8 cellular contexts compared by ENCODE assay signal in the genomic region with DNA sequence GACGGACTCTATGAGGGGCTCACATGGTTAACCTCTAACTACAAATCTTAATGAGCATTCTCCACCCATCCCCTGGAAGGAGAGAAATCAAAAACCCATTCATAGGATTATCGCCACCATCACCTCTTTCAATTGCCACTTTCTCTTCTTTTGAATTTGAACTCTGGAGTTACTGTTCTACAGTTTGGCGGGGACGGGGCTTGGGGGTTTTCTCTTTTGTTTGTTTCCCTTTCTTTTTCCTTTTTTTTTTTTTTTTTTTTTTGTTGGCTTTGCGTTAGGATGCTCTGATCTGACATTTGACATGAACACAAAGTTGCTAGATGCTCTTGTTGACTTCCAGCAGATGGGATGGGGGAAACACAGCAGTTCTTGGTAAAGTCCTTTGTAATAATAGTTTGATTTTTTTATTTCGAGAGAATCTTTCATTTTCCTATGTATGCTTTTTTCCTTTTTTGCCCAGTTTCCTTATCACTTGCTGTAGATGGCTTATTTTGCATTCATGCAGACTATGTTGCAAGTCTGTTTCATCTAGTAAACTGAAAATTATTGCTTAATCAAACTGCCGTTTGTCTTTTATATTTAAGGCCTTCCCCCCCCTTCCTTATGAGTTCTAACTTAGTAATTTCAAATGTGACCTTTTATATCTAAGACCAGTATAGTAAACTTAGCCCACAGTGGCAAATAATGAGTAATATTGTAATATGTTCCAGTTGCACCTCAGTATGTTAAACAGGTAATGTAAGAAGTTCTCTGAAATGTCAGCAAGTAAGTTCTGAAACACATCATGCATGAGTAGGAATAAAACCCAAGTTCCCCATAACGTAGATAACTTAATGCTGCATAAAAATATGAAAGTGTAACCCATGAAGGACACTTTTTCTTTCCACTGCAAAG. TPM values are rescaled to one million over a fixed set of nuclear protein-coding genes. Genes with fewer than 3 reads are reported as not detected.
DNase-seq lines count a peak whose midpoint lies in the region; ATAC-seq, FAIRE-seq and TF ChIP-seq lines count a peak whose summit lies in the region.
"Not testable (repeated sequence)": the region's sequence is repeated elsewhere in the genome, so short reads cannot be mapped to it uniquely, and the experiment has no call there.

No MANE protein-coding gene starts in this region.

- 6% methylated on average over 8 of the region's 8 CpGs for WGBS in esophagus muscularis mucosa
- whole genome bisulfite sequencing in right lobe of liver (ENCODE audit: insufficient coverage, low coverage, low lambda C conversion rate, missing lambda C conversion rate) = under 1% methylated on average over 8 of the region's 8 CpGs
- WGBS in transverse colon (ENCODE audit: low coverage in 1 of 2), 2 donors = 0 to 3% methylated on average over 7 to 8 of the region's 8 CpGs

- not testable (repeated sequence) for H3K27me3 ChIP-seq in CD4-positive, alpha-beta memory T cell (ENCODE audit: insufficient read depth, low read length); astrocyte (ENCODE audit: insufficient read depth, low read length); esophagus muscularis mucosa; right lobe of liver; parathyroid adenoma (ENCODE audit: control insufficient read depth, insufficient read depth, low read length); transverse colon

- not testable (repeated sequence) for H2AFZ ChIP-seq in astrocyte (ENCODE audit: low read depth, low read length); parathyroid adenoma

- peak overlapping the region; percentile 98 for H3K27ac ChIP-seq in CD4-positive, alpha-beta memory T cell (ENCODE audit: low read depth, low read length)
- H3K27ac ChIP-seq in astrocyte (ENCODE audit: low read depth, low read length) (peak overlapping the region; percentile 98), esophagus muscularis mucosa (replicated peaks in 1 of 4) (peak overlapping the region; percentile 99 to 100 (median 100)), right lobe of liver (peak overlapping the region; percentile 99 to 100 (median 99)), parathyroid adenoma (peak overlapping the region; percentile 98), transverse colon (peak overlapping the region; percentile 100)

- peak in 3 of 5 donors; percentile 11 to 48 (median 13) for DNase-seq in CD4-positive, alpha-beta memory T cell
- not testable (repeated sequence) for DNase-seq in T-helper 2 cell treated with Interferon-gamma antibody and Interleukin-4, amounts not matched to agents 5 μg/mL and 100 μg/mL, for 36 hours (ENCODE audit: low spot score); astrocyte (ENCODE audit: low read depth); esophagus muscularis mucosa (ENCODE audit: extremely low spot score); right lobe of liver; transverse colon

- peaks cover 65% of the 10 kb centered on the region for H3K79me2 ChIP-seq in astrocyte (ENCODE audit: insufficient read depth, low read length)
- peaks cover 13% of the 10 kb centered on the region for H3K79me2 ChIP-seq in parathyroid adenoma

- TF ChIP-seq EP300 in esophagus muscularis mucosa (IDR thresholded peaks at IDR 0.05); transverse colon (IDR thresholded peaks at IDR 0.05; ENCODE audit: low read depth): not testable (repeated sequence)

- peak overlapping the region; percentile 75 to 100 for H3K4me3 ChIP-seq in CD4-positive, alpha-beta memory T cell (ENCODE audit: low read length in 2 of 2)
- peak overlapping the region; percentile 96 for H3K4me3 ChIP-seq in astrocyte (ENCODE audit: insufficient read depth, low read depth, low read length)
- H3K4me3 ChIP-seq in esophagus muscularis mucosa = peak overlapping the region; percentile 84 to 99 (median 95)
- H3K4me3 ChIP-seq in right lobe of liver = peak overlapping the region; percentile 94 to 99 (median 98)
- peak overlapping the region; percentile 99 for H3K4me3 ChIP-seq in parathyroid adenoma (ENCODE audit: low read depth, low read length)
- H3K4me3 ChIP-seq in transverse colon = peak overlapping the region; percentile 93 to 100 (median 96)

- not testable (repeated sequence) for TF ChIP-seq CTCF in astrocyte (IDR thresholded peaks at IDR 0.05; ENCODE audit: insufficient read depth, low read depth, low read length); esophagus muscularis mucosa (IDR thresholded peaks at IDR 0.05); right lobe of liver (IDR thresholded peaks at IDR 0.05); parathyroid adenoma (IDR thresholded peaks at IDR 0.05); transverse colon (IDR thresholded peaks at IDR 0.05)

- POLR2A ChIA-PET in CD4-positive, alpha-beta memory T cell (lab: Charles Lee; ENCODE audit: partially characterized antibody) = interaction anchor here (0.9 to 4.3 kb wide), 24 partner anchors 12 to 194 kb away, joined by 3 to 136 read pairs (median 18); a partner anchor contains a TSS

- peaks cover 41% of the 10 kb centered on the region for H4K20me1 ChIP-seq in astrocyte (ENCODE audit: insufficient read depth, low read length)

- H3K4me3 Mint-ChIP-seq in CD4-positive, alpha-beta memory T cell = peak overlapping the region; percentile 95 to 99 (median 98)
- H3K4me3 Mint-ChIP-seq in IgD-negative memory B cell (peak overlapping the region; percentile 94 to 99 (median 97)), astrocyte (ENCODE audit: unreplicated experiment) (peak overlapping the region; percentile 97)
- peak overlapping the region; percentile 100 for H3K4me3 Mint-ChIP-seq in T-helper 2 cell treated with Interferon-gamma antibody and Interleukin-4, amounts not matched to agents 5 μg/mL and 100 μg/mL, for 36 hours

- peaks cover 49% of the 10 kb centered on the region for H3K4me1 ChIP-seq in CD4-positive, alpha-beta memory T cell (ENCODE audit: insufficient read depth, low read length)
- H3K4me1 ChIP-seq in astrocyte (ENCODE audit: insufficient read depth, low read length) (peaks cover 16% of the 10 kb centered on the region), esophagus muscularis mucosa (peaks cover 51 to 63% (median 58%) of the 10 kb centered on the region in 4 donors), right lobe of liver (peaks cover 0 to 38% (median 12%) of the 10 kb centered on the region in 4 donors), parathyroid adenoma (peaks cover 13% of the 10 kb centered on the region), transverse colon (peaks cover 15 to 61% (median 48%) of the 10 kb centered on the region in 4 donors)

- peak; percentile 32 for FAIRE-seq in astrocyte (lab: Jason Lieb, UNC)

- TF ChIP-seq POLR2A in esophagus muscularis mucosa (IDR thresholded peaks at IDR 0.05; ENCODE audit: low read depth); right lobe of liver (IDR thresholded peaks at IDR 0.05); transverse colon (IDR thresholded peaks at IDR 0.05): not testable (repeated sequence)

- intact Hi-C loops in CD4-positive, alpha-beta memory T cell (cut with micrococcal nuclease) = not testable (repeated sequence)
- intact Hi-C loops in esophagus muscularis mucosa (cut with DNase I) = loop anchor here (5.0 kb wide), 3 partner anchors 78 to 208 kb away; no protein-coding TSS in a partner anchor
- intact Hi-C loops in right lobe of liver (cut with DNase I) = loop anchor here in 1 of 2 donors (10.0 kb wide), 1 partner anchor 100 kb away; no protein-coding TSS in a partner anchor
- intact Hi-C loops in transverse colon (cut with DNase I; ENCODE audit: low total_unique reads) = loop anchor here (5.0 to 10.0 kb wide), 2 partner anchors 83 to 110 kb away; no protein-coding TSS in a partner anchor

- peaks cover 22 to 61% (median 33%) of the 10 kb centered on the region in 4 donors for H3K4me1 Mint-ChIP-seq in CD4-positive, alpha-beta memory T cell
- H3K4me1 Mint-ChIP-seq in IgD-negative memory B cell (peaks cover 35 to 46% (median 37%) of the 10 kb centered on the region in 3 donors), astrocyte (ENCODE audit: low read depth, unreplicated experiment) (peaks cover 24% of the 10 kb centered on the region)
- peaks cover 35% of the 10 kb centered on the region for H3K4me1 Mint-ChIP-seq in T-helper 2 cell treated with Interferon-gamma antibody and Interleukin-4, amounts not matched to agents 5 μg/mL and 100 μg/mL, for 36 hours (ENCODE audit: low read depth)

- peaks cover 40 to 42% of the 10 kb centered on the region in 2 donors for H3K36me3 Mint-ChIP-seq in CD4-positive, alpha-beta memory T cell
- H3K36me3 Mint-ChIP-seq in IgD-negative memory B cell = peaks cover 17% of the 10 kb centered on the region
- peaks cover 54% of the 10 kb centered on the region for H3K36me3 Mint-ChIP-seq in T-helper 2 cell treated with Interferon-gamma antibody and Interleukin-4, amounts not matched to agents 5 μg/mL and 100 μg/mL, for 36 hours (ENCODE audit: low read depth)
- H3K36me3 Mint-ChIP-seq in astrocyte (ENCODE audit: low read depth, unreplicated experiment) = peaks cover 11% of the 10 kb centered on the region

- in situ Hi-C loops in transverse colon (cut with MboI; ENCODE audit: low pct_ligation_motif_present in 1 of 4, low pct_unique_long_range_greater_than_20kb in 1 of 4, low sequenced_read_pairs in 3 of 4) = loop anchor here in 2 of 4 donors (10.0 kb wide), 1 partner anchor 110 kb away; no protein-coding TSS in a partner anchor

- peak overlapping the region; percentile 98 for H3K9ac ChIP-seq in astrocyte (ENCODE audit: low read length)
- H3K9ac ChIP-seq in parathyroid adenoma = not testable (repeated sequence)

- CTCF ChIA-PET in CD4-positive, alpha-beta memory T cell (lab: Charles Lee; ENCODE audit: partially characterized antibody) = interaction anchor here (0.6 to 2.7 kb wide), 4 partner anchors 15 to 77 kb away, joined by 3 to 49 read pairs (median 3); no protein-coding TSS in a partner anchor

- H3K4me2 ChIP-seq in astrocyte (ENCODE audit: low read length) (peak overlapping the region; percentile 94), parathyroid adenoma (ENCODE audit: low read length) (peak overlapping the region; percentile 54)

- H3K36me3 ChIP-seq in CD4-positive, alpha-beta memory T cell (ENCODE audit: insufficient read depth, low read length) = peaks cover 20% of the 10 kb centered on the region
- H3K36me3 ChIP-seq in astrocyte (ENCODE audit: insufficient read depth, low read length) (peaks cover 13% of the 10 kb centered on the region), esophagus muscularis mucosa (peaks cover 0 to 18% (median 3%) of the 10 kb centered on the region in 4 donors)
- H3K36me3 ChIP-seq in right lobe of liver; parathyroid adenoma (ENCODE audit: control insufficient read depth, insufficient read depth, low read length); transverse colon: not testable (repeated sequence)

- not testable (repeated sequence) for ATAC-seq in right lobe of liver

- H3K9me3 ChIP-seq in CD4-positive, alpha-beta memory T cell (ENCODE audit: control insufficient read depth in 1 of 2, low read length in 2 of 2); astrocyte (ENCODE audit: insufficient read depth, low read depth, low read length); esophagus muscularis mucosa; right lobe of liver; parathyroid adenoma (ENCODE audit: control insufficient read depth, low read length); transverse colon: not testable (repeated sequence)

- H3K9me3 Mint-ChIP-seq in CD4-positive, alpha-beta memory T cell; IgD-negative memory B cell; T-helper 2 cell treated with Interferon-gamma antibody and Interleukin-4, amounts not matched to agents 5 μg/mL and 100 μg/mL, for 36 hours; astrocyte (ENCODE audit: unreplicated experiment): not testable (repeated sequence)

- H3K27me3 Mint-ChIP-seq in CD4-positive, alpha-beta memory T cell; IgD-negative memory B cell; T-helper 2 cell treated with Interferon-gamma antibody and Interleukin-4, amounts not matched to agents 5 μg/mL and 100 μg/mL, for 36 hours (ENCODE audit: low read depth); astrocyte (ENCODE audit: low read depth, unreplicated experiment): not testable (repeated sequence)

- peak overlapping the region; percentile 93 to 100 (median 99) for H3K27ac Mint-ChIP-seq in CD4-positive, alpha-beta memory T cell
- H3K27ac Mint-ChIP-seq in IgD-negative memory B cell (peak overlapping the region; percentile 97 to 99 (median 99)), astrocyte (ENCODE audit: unreplicated experiment) (peak overlapping the region; percentile 96)
- H3K27ac Mint-ChIP-seq in T-helper 2 cell treated with Interferon-gamma antibody and Interleukin-4, amounts not matched to agents 5 μg/mL and 100 μg/mL, for 36 hours = peak overlapping the region; percentile 99

RNA-seq across cellular contexts. Expression of a gene that starts 1.6 kb away (rescaled TPM):
- 100 to 1,000 TPM; 116 to 124 TPM for total RNA-seq in CD4-positive, alpha-beta memory T cell
- 100 to 1,000 TPM; 157 to 164 TPM for polyA plus RNA-seq in CD4-positive, alpha-beta memory T cell
- 222 TPM for polyA plus RNA-seq in IgD-negative memory B cell
- 53.1 and 53.4 TPM in 2 replicates for total RNA-seq in astrocyte
- 10 to 100 TPM; 41.5 to 66.4 (median 51.7) TPM for total RNA-seq in esophagus muscularis mucosa
- 10 to 100 TPM; 21.1 to 41.4 (median 32.4) TPM for total RNA-seq in right lobe of liver
- total RNA-seq in transverse colon = 100 to 1,000 TPM in 2 of 4 donors, 10 to 100 TPM in 2; 70.3 to 120 (median 101) TPM

RNA-seq across cellular contexts. Expression of a gene that starts 41.9 kb away (rescaled TPM):
- 100 to 1,000 TPM; 104 to 112 TPM for total RNA-seq in CD4-positive, alpha-beta memory T cell
- 10 to 100 TPM; 20.4 to 51.6 TPM for polyA plus RNA-seq in CD4-positive, alpha-beta memory T cell
- polyA plus RNA-seq in IgD-negative memory B cell = 55.9 TPM
- total RNA-seq in astrocyte (61.5 and 63.0 TPM in 2 replicates), esophagus muscularis mucosa (10 to 100 TPM; 40.6 to 71.0 (median 56.4) TPM), right lobe of liver (10 to 100 TPM; 15.3 to 29.9 (median 23.4) TPM), transverse colon (100 to 1,000 TPM in 1 of 4 donors, 10 to 100 TPM in 3; 50.2 to 129 (median 79.3) TPM)
